In genomic region chr10:71761105-71761511, GRCh38 we compare ENCODE assay signal across 11 cellular contexts. TPM values are rescaled to one million over a fixed set of nuclear protein-coding genes. Genes with fewer than 3 reads are reported as not detected.
DNase-seq lines count a peak whose midpoint lies in the region; TF ChIP-seq lines count a peak whose summit lies in the region.
"Had no signal": no experiment of that assay in that cellular context is flagged by ENCODE, and none has a peak within 500 bp of the region (broad histone marks: within the 10 kb centered on the region; RNA-seq: fewer than 3 reads in every experiment).

No MANE protein-coding gene starts in this region.

- H3K27me3 ChIP-seq in CD4-positive, alpha-beta memory T cell (ENCODE audit: insufficient read depth, low read length): no peaks in the 10 kb centered on the region
- no peaks in the 10 kb centered on the region for H3K27me3 ChIP-seq in neutrophil
- H3K27me3 ChIP-seq in MG63: no peaks in the 10 kb centered on the region
- H3K27me3 ChIP-seq in stomach: no peaks in the 10 kb centered on the region

- no peaks in the 10 kb centered on the region for H3K27me3 Mint-ChIP-seq in CD4-positive, alpha-beta memory T cell
- H3K27me3 Mint-ChIP-seq in activated naive CD8-positive, alpha-beta T cell treated with anti-CD3 and anti-CD28 coated beads for 36 hours: no peaks in the 10 kb centered on the region

- H3K27ac ChIP-seq in CD4-positive, alpha-beta memory T cell (ENCODE audit: low read depth, low read length): peak overlapping the region; percentile 46
- peak overlapping the region; percentile 99 for H3K27ac ChIP-seq in neutrophil
- H3K27ac ChIP-seq in stomach: peak overlapping the region in 1 of 5 donors; percentile 22
- H3K27ac ChIP-seq: BLaER1 treated with 17β-estradiol and CSF1 and Interleukin-3, amounts not matched to agents 10 nM and 100 nM had no signal

- peak overlapping the region in 6 of 7 donors; percentile 77 to 99 (median 87) for H3K27ac Mint-ChIP-seq in CD4-positive, alpha-beta memory T cell
- H3K27ac Mint-ChIP-seq in activated naive CD8-positive, alpha-beta T cell treated with anti-CD3 and anti-CD28 coated beads for 36 hours: peak overlapping the region; percentile 77
- H3K27ac Mint-ChIP-seq: GM23338 had no signal

- TF ChIP-seq EP300 in stomach (IDR thresholded peaks at IDR 0.05): no peak

- intact Hi-C loops in CD4-positive, alpha-beta memory T cell (cut with micrococcal nuclease): no loop called here
- intact Hi-C loops in stomach (cut with DNase I; ENCODE audit: low total_unique reads): no loop called here

- H3K36me3 Mint-ChIP-seq in CD4-positive, alpha-beta memory T cell: peaks cover 38 to 89% of the 10 kb centered on the region in 2 donors
- H3K36me3 Mint-ChIP-seq in activated naive CD8-positive, alpha-beta T cell treated with anti-CD3 and anti-CD28 coated beads for 36 hours: peaks cover 41% of the 10 kb centered on the region

- DNase-seq in CD4-positive, alpha-beta memory T cell: peak in 1 of 5 donors; percentile 72
- DNase-seq in T-helper 22 cell (ENCODE audit: low read depth): peak; percentile 19
- DNase-seq in activated naive CD8-positive, alpha-beta T cell treated with anti-CD3 and anti-CD28 coated beads for 36 hours: no peak
- no peak for DNase-seq in MG63
- no peak for DNase-seq in stomach
- no peak for DNase-seq in NCI-H526 (lab: John Stamatoyannopoulos, UW)
- no peak for DNase-seq in AML-193 (lab: John Stamatoyannopoulos, UW)
- DNase-seq: SIG-M5 had no signal

- peak overlapping the region in 7 of 8 donors; percentile 18 to 81 (median 67) for H3K4me3 Mint-ChIP-seq in CD4-positive, alpha-beta memory T cell
- no peak overlapping the region for H3K4me3 Mint-ChIP-seq in activated naive CD8-positive, alpha-beta T cell treated with anti-CD3 and anti-CD28 coated beads for 36 hours
- H3K4me3 Mint-ChIP-seq: GM23338 had no signal

- peaks cover 0 to 2% (median 0%) of the 10 kb centered on the region in 8 donors for H3K9me3 Mint-ChIP-seq in CD4-positive, alpha-beta memory T cell
- no peaks in the 10 kb centered on the region for H3K9me3 Mint-ChIP-seq in activated naive CD8-positive, alpha-beta T cell treated with anti-CD3 and anti-CD28 coated beads for 36 hours
- H3K9me3 Mint-ChIP-seq: GM23338 had no signal

- H3K36me3 ChIP-seq in CD4-positive, alpha-beta memory T cell (ENCODE audit: insufficient read depth, low read length): peaks cover 61% of the 10 kb centered on the region
- H3K36me3 ChIP-seq in neutrophil (peaks cover 95% of the 10 kb centered on the region), MG63 (peaks cover 42% of the 10 kb centered on the region), stomach (peaks cover 12 to 60% (median 48%) of the 10 kb centered on the region in 4 donors)

- peaks cover 94% of the 10 kb centered on the region for H3K4me1 ChIP-seq in CD4-positive, alpha-beta memory T cell (ENCODE audit: insufficient read depth, low read length)
- H3K4me1 ChIP-seq in neutrophil (ENCODE audit: control insufficient read depth in 1 of 2, insufficient read depth in 1 of 2, low read depth in 1 of 2, low read length in 1 of 2) (peaks cover 94 to 95% of the 10 kb centered on the region in 2 experiments), stomach (peaks cover 24 to 90% (median 68%) of the 10 kb centered on the region in 4 donors)

- TF ChIP-seq CTCF in neutrophil (IDR thresholded peaks at IDR 0.05): no peak
- TF ChIP-seq CTCF in stomach (IDR thresholded peaks at IDR 0.05): no peak

- CTCF ChIA-PET in CD4-positive, alpha-beta memory T cell (lab: Charles Lee; ENCODE audit: partially characterized antibody): interaction anchor here (4.6 to 16.3 kb wide), 2 partner anchors 12 to 61 kb away, joined by 33 to 379 read pairs; partner anchors contain the start of gene VSIR

- H3K9me3 ChIP-seq in CD4-positive, alpha-beta memory T cell (ENCODE audit: control insufficient read depth in 1 of 2, low read length in 2 of 2): no peaks in the 10 kb centered on the region
- no peaks in the 10 kb centered on the region for H3K9me3 ChIP-seq in neutrophil
- no peaks in the 10 kb centered on the region for H3K9me3 ChIP-seq in MG63
- no peaks in the 10 kb centered on the region for H3K9me3 ChIP-seq in stomach
- H3K9me3 ChIP-seq: BLaER1 treated with 17β-estradiol and CSF1 and Interleukin-3, amounts not matched to agents 10 nM and 100 nM had no signal

- POLR2A ChIA-PET in CD4-positive, alpha-beta memory T cell (lab: Charles Lee; ENCODE audit: partially characterized antibody): interaction anchor here (1.0 to 18.5 kb wide), 3 partner anchors 9 to 34 kb away, joined by 3 to 1035 read pairs (median 444); no protein-coding TSS in a partner anchor

- WGBS in stomach, 5 donors: 88 to 96% (median 95%) methylated on average over 3 of the region's 3 CpGs

- TF ChIP-seq POLR2A in stomach (IDR thresholded peaks at IDR 0.05): no peak

- H3K4me3 ChIP-seq in CD4-positive, alpha-beta memory T cell (ENCODE audit: low read length in 2 of 2): no peak overlapping the region
- peak overlapping the region; percentile 24 to 44 for H3K4me3 ChIP-seq in neutrophil (ENCODE audit: low read depth in 1 of 2, low read length in 1 of 2)
- H3K4me3 ChIP-seq in MG63: no peak overlapping the region
- H3K4me3 ChIP-seq in stomach: no peak overlapping the region
- H3K4me3 ChIP-seq: BLaER1 treated with 17β-estradiol and CSF1 and Interleukin-3, amounts not matched to agents 10 nM and 100 nM; GM23338 had no signal

- peaks cover 69 to 100% (median 85%) of the 10 kb centered on the region in 4 donors for H3K4me1 Mint-ChIP-seq in CD4-positive, alpha-beta memory T cell
- H3K4me1 Mint-ChIP-seq in activated naive CD8-positive, alpha-beta T cell treated with anti-CD3 and anti-CD28 coated beads for 36 hours: peaks cover 83% of the 10 kb centered on the region

RNA-seq across cellular contexts. Expression of gene VSIR, which starts 12.2 kb away (rescaled TPM):
- total RNA-seq in CD4-positive, alpha-beta memory T cell: 10 to 100 TPM; 97.8 to 98.4 TPM
- 100 to 1,000 TPM; 350 to 372 TPM for polyA plus RNA-seq in CD4-positive, alpha-beta memory T cell
- total RNA-seq in activated naive CD8-positive, alpha-beta T cell treated with anti-CD3 and anti-CD28 coated beads for 36 hours: 10 to 100 TPM; 41.4 to 47.3 TPM
- 36.0 and 87.8 TPM in 2 replicates for total RNA-seq in MG63 (2014; rRNA removed; shearing (Covaris generic); ENCODE audit: low replicate concordance)
- total RNA-seq in stomach: 100 to 1,000 TPM in 1 of 5 donors, 10 to 100 TPM in 4; 14.7 to 103 (median 16.5) TPM
- 10 to 100 TPM; 14.2 to 21.7 (median 15.9) TPM for polyA plus RNA-seq in stomach

RNA-seq across cellular contexts. Expression of gene C10orf105, which starts 41.5 kb away (rescaled TPM):
- total RNA-seq in CD4-positive, alpha-beta memory T cell: under 1 TPM; 0.11 to 0.12 TPM
- polyA plus RNA-seq in CD4-positive, alpha-beta memory T cell: under 1 TPM; 0.07 TPM
- total RNA-seq in activated naive CD8-positive, alpha-beta T cell treated with anti-CD3 and anti-CD28 coated beads for 36 hours: under 1 TPM; 0.24 to 0.41 TPM
- not detected in 2 replicates for total RNA-seq in MG63 (2014; rRNA removed; shearing (Covaris generic); ENCODE audit: low replicate concordance)
- total RNA-seq in stomach: not detected
- polyA plus RNA-seq in stomach: under 1 TPM in 1 of 3 donors, not detected in 2; 0.03 TPM

Comparison
In these comparisons a context has a peak if more than half of its experiments do, and no peak if none do; other contexts are left out.
1. H3K4me3 ChIP-seq: peak in neutrophil (2 of 2); none in CD4-positive, alpha-beta memory T cell (0 of 2), MG63 (single experiment) and stomach (0 of 4).